In the genomic region with DNA sequence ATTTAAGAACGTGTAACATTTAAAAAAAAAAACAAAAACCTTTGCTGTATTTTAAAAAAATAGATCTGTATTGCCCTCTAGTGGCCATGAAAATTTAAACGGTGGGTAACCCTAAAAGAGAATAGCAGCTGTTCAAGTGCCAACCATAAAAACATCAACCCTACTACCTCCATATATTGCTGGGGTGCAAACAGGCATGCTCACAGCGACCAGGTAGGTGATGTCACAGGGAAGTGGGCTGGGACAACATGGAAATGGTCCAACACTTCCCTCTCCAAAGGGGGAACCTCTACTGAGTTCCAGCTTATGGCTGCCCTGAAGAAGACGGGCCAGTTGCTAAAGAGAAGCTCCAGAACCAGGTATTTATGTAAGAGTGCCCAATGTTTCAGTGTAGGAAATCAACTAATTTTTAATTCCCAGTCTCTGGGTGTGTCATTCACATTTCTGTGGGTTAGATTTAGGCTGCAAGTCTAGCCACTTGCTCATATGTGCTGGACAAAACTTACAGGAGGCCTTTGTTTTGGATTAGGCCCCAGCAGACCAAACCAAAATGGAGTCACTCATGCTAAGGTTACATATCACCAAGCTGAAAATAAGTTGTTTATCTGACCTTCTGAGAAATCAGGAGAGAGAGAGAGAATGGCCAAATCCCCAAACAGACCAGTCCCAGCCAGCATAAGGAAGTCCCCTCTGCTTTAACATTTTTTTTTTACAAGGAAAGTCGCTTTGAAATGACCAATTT, we compare ENCODE assay signal across 1 cellular context.
TF ChIP-seq lines count a peak whose summit lies in the region.

No MANE protein-coding gene starts in this region.

TF ChIP-seq in HCT116, 20 proteins besides CTCF, POLR2A, EP300 and RAD21:
- TF ChIP-seq POLR2AphosphoS5 (IDR thresholded peaks at IDR 0.05; ENCODE audit: low read depth, low read length) (no peak), SIN3A (IDR thresholded peaks at IDR 0.05; ENCODE audit: low read depth) (no peak), REST (IDR thresholded peaks at IDR 0.05; ENCODE audit: low read depth) (no peak), JUND (IDR thresholded peaks at IDR 0.05) (no peak), SP1 (IDR thresholded peaks at IDR 0.05; ENCODE audit: low read depth) (no peak)
